8 cellular contexts compared by ENCODE assay signal in genomic region chr4:40046311-40046980, GRCh38. TPM values are rescaled to one million over a fixed set of nuclear protein-coding genes. Genes with fewer than 3 reads are reported as not detected.
DNase-seq lines count a peak whose midpoint lies in the region; ATAC-seq and TF ChIP-seq lines count a peak whose summit lies in the region.

No MANE protein-coding gene starts in this region.

- H3K36me3 ChIP-seq in BJ (ENCODE audit: control insufficient read depth, insufficient read depth, low read length) = no peaks in the 10 kb centered on the region
- no peaks in the 10 kb centered on the region for H3K36me3 ChIP-seq in MG63
- H3K36me3 ChIP-seq in brain microvascular endothelial cell (replicated peaks) = no peaks in the 10 kb centered on the region
- no peaks in the 10 kb centered on the region for H3K36me3 ChIP-seq in mucosa of descending colon (ENCODE audit: low read depth)

- intact Hi-C loops in mucosa of descending colon (cut with DNase I, micrococcal nuclease) = no loop called here

- ATAC-seq in mucosa of descending colon (peak; percentile 86), HG03565 (IDR thresholded peaks at IDR 0.05; ENCODE audit: unreplicated experiment) (no peak)

- CTCF ChIA-PET in BJ (lab: Yijun Ruan, JAX) = interaction anchor here (0.6 to 1.4 kb wide), 4 partner anchors 9 to 1119 kb away, joined by 3 to 4 read pairs (median 4); no protein-coding TSS in a partner anchor

- in situ Hi-C loops in brain microvascular endothelial cell (cut with HindIII; ENCODE audit: low pct_ligation_motif_present, low sequenced_read_pairs) = no loop called here

- peak; percentile 22; the same call in 1 of the 2 replicates for TF ChIP-seq CTCF in BJ (IDR thresholded peaks at IDR 0.05; ENCODE audit: insufficient read depth, low read depth, low read length)
- TF ChIP-seq CTCF in brain microvascular endothelial cell (IDR thresholded peaks at IDR 0.05; ENCODE audit: low read depth, low read length, missing control alignments) = peak; percentile 23
- TF ChIP-seq CTCF in mucosa of descending colon (IDR thresholded peaks at IDR 0.05) = no peak

- peaks cover 9% of the 10 kb centered on the region for H3K4me1 ChIP-seq in mucosa of descending colon (ENCODE audit: low read depth)

- H3K9me3 ChIP-seq in MG63 = no peaks in the 10 kb centered on the region
- no peaks in the 10 kb centered on the region for H3K9me3 ChIP-seq in mucosa of descending colon

- H3K27me3 ChIP-seq in BJ (ENCODE audit: control insufficient read depth, insufficient read depth, low read length) (no peaks in the 10 kb centered on the region), MG63 (no peaks in the 10 kb centered on the region), brain microvascular endothelial cell (replicated peaks) (no peaks in the 10 kb centered on the region)

- DNase-seq in BJ (ENCODE audit: low read depth) (no peak), MG63 (peak; percentile 26), brain microvascular endothelial cell (peak; percentile 62), mucosa of descending colon (peak in 2 of 3 donors; percentile 38 to 82), putamen (ENCODE audit: low spot score) (no peak), DMS153 (lab: John Stamatoyannopoulos, UW) (no peak), pons (ENCODE audit: low spot score) (no peak)

- no peak overlapping the region for H3K27ac ChIP-seq in brain microvascular endothelial cell

- POLR2A ChIA-PET in BJ (lab: Charles Lee) = no interaction called here

- no peak overlapping the region for H3K4me3 ChIP-seq in BJ (ENCODE audit: low read depth, low read length)
- H3K4me3 ChIP-seq in MG63 = no peak overlapping the region
- no peak overlapping the region for H3K4me3 ChIP-seq in brain microvascular endothelial cell (ENCODE audit: low read depth, low read length)
- no peak overlapping the region for H3K4me3 ChIP-seq in mucosa of descending colon

RNA-seq across cellular contexts. Expression of gene N4BP2, which starts 10.2 kb away (rescaled TPM):
- 1.5 and 2.3 TPM in 2 replicates for polyA plus RNA-seq in BJ (2011; rRNA removed)
- polyA minus RNA-seq in BJ (2011; rRNA and poly(A)+ RNA removed) = 1.8 TPM in 2 replicates
- 1.3 and 1.5 TPM in 2 replicates for total RNA-seq in MG63 (2014; rRNA removed; shearing (Covaris generic); ENCODE audit: low replicate concordance)
- total RNA-seq in mucosa of descending colon = 10 to 100 TPM in 1 of 3 donors, 1 to 10 TPM in 2; 6.7 to 11.5 (median 7.2) TPM

Comparison
In these comparisons a context has a peak if more than half of its experiments do, and no peak if none do; other contexts are left out.
1. DNase-seq: peak in MG63 (single experiment), brain microvascular endothelial cell (single experiment) and mucosa of descending colon (2 of 3); none in BJ (single experiment), putamen (single experiment), DMS153 (single experiment) and pons (single experiment).